In genomic region chr11:61742391-61742790, GRCh38 we compare ENCODE assay signal across 1 cellular context.
TF ChIP-seq lines count a peak whose summit lies in the region.

No MANE protein-coding gene starts in this region.

TF ChIP-seq in PFSK-1, 5 proteins besides CTCF, POLR2A, EP300 and RAD21 (continued from another document):
- TF ChIP-seq REST (IDR thresholded peaks at IDR 0.05; ENCODE audit: insufficient read depth in 1 of 2, low read depth in 2 of 2, low read length in 2 of 2), result no peak
- TF ChIP-seq TAF1 (IDR thresholded peaks at IDR 0.05; ENCODE audit: borderline replicate concordance, insufficient read depth, low read length), result no peak
TF ChIP-seq in PFSK-1: peak in this region for 1.
